In the genomic region with DNA sequence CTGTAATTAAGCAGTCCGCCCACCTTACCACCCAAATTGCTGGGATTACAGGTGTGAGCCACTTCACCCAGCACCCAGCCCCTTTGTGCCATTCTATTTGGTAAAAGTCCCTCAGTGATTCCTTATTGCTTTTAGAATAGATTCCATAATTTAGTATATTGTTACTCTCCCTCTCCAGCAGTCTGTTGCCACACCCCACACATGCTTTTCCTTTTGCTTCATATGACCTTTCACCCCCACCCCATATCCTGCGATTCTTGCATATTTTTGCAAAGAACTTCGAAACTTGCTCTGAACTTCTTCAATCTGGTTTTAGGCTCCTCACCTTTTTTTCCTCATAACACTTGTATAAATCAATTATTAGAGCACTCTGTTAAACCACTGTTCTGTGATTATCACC, we compare ENCODE assay signal across 30 cellular contexts.
"Had no signal": no experiment of that assay in that cellular context is flagged by ENCODE, and none has a peak within 500 bp of the region (broad histone marks: within the 10 kb centered on the region; RNA-seq: fewer than 3 reads in every experiment).

No MANE protein-coding gene starts in this region.

- H3K27ac ChIP-seq: epithelial cell of prostate, esophagus squamous epithelium, gastrocnemius medialis, lower lobe of right lung, neural progenitor cell, sigmoid colon, transverse colon, VCaP had no signal

- H3K4me1 ChIP-seq: gastrocnemius medialis, neural progenitor cell had no signal

- ATAC-seq: activated CD4-positive, CD25-positive, alpha-beta regulatory T cell treated with anti-CD3 and anti-CD28 coated beads, Interleukin-2, amount 50 U/mL, for 24 hours; gastrocnemius medialis; left cardiac atrium; lower lobe of right lung; natural killer cell had no signal

- DNase-seq: activated CD4-positive, alpha-beta T cell treated with anti-CD3 and anti-CD28 coated beads for 48 hours; activated CD4-positive, alpha-beta T cell treated with anti-CD3 and anti-CD28 coated beads, Interleukin-2, amount 50 U/mL, for 48 hours; activated CD8-positive, alpha-beta memory T cell treated with anti-CD3 and anti-CD28 coated beads for 24 hours; activated effector memory CD4-positive, alpha-beta T cell treated with Interleukin-2 at 50 U/mL for 16 hours; activated naive CD4-positive, alpha-beta T cell treated with Interleukin-2 at 50 U/mL for 16 hours; activated naive CD8-positive, alpha-beta T cell treated with anti-CD3 and anti-CD28 coated beads, Interleukin-2, amount 10 ng/mL, durations not matched to agents 7 days and 5 days; amygdala; central memory CD4-positive, alpha-beta T cell; dermis blood vessel endothelial cell; effector CD4-positive, alpha-beta T cell; esophagus squamous epithelium; gastrocnemius medialis; glutamatergic neuron; left cardiac atrium; lower lobe of right lung; mesendoderm; natural killer cell; sigmoid colon; stimulated activated naive CD4-positive, alpha-beta T cell; SW 1271; T-helper 9 cell; transverse colon had no signal

- FAIRE-seq: keratinocyte, TTC549, urothelium cell line had no signal

- H3K9me3 ChIP-seq: esophagus squamous epithelium, gastrocnemius medialis, lower lobe of right lung, sigmoid colon, transverse colon had no signal

- H3K9ac ChIP-seq: neural progenitor cell had no signal

- H3K4me3 ChIP-seq: esophagus squamous epithelium, gastrocnemius medialis, lower lobe of right lung, neural progenitor cell, sigmoid colon, smooth muscle cell, transverse colon had no signal

- H3K27me3 ChIP-seq: esophagus squamous epithelium, gastrocnemius medialis, neural progenitor cell, sigmoid colon, transverse colon had no signal
